In the genomic region with DNA sequence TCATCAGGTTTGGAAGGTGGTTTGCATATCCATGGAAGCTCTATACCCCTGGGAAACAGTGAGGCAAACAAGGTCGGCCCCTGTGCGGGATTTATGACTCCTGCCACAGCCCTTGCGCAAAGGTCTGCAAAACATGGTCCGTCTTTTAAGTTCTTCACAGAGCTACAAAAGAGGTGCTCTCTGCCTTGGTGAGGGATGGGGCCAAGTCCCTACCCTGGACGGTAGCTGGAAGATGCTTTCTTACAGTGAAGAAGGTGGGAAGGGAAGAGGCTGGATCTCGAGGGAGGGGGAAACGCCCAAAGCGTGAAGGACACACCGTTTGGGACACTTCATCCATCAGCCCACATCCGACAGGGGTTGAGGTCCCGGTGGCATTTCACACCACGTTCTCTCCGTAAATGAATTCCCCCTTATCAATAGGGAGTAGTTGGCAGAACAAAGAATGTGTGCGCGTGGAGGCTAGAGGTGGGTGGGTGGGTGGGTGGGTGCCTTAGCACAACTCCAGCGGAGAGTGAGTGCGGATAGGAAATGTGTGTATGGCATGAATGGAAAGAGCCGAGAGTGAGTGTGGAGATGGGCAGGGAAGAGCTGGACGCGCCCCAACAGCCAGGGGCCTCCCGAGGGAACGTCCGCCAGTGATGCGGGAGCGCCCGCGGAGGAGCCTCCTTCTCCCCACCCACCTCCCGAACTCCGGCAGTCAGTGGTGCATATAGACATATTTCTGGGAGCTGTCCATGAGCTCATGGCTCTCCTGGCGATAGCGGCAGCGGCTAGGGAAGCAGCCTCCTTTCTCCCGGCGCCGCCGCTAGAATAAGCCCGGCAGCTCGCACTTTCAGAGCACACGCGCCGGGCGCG, we compare ENCODE assay signal across 9 cellular contexts.
DNase-seq lines count a peak whose midpoint lies in the region; ATAC-seq and TF ChIP-seq lines count a peak whose summit lies in the region.
"Had no signal": no experiment of that assay in that cellular context is flagged by ENCODE, and none has a peak within 500 bp of the region (broad histone marks: within the 10 kb centered on the region; RNA-seq: fewer than 3 reads in every experiment).

No MANE protein-coding gene starts in this region.

- H3K9me3 ChIP-seq in liver (ENCODE audit: control insufficient read depth in 4 of 4, low read length in 3 of 4), result no peaks in the 10 kb centered on the region
- no peaks in the 10 kb centered on the region for H3K9me3 ChIP-seq in stomach smooth muscle (ENCODE audit: control insufficient read depth in 2 of 2, low read length in 2 of 2)

- no peaks in the 10 kb centered on the region for H3K27me3 ChIP-seq in dorsolateral prefrontal cortex
- peaks cover 0 to 4% (median 3%) of the 10 kb centered on the region in 4 donors for H3K27me3 ChIP-seq in liver (ENCODE audit: control insufficient read depth in 4 of 4, insufficient read depth in 4 of 4, low read length in 3 of 4)
- peaks cover 6 to 17% of the 10 kb centered on the region in 2 donors for H3K27me3 ChIP-seq in stomach smooth muscle (ENCODE audit: control insufficient read depth in 1 of 2, insufficient read depth in 2 of 2, low read length in 2 of 2)

- no peak overlapping the region for H3K9ac ChIP-seq in liver (ENCODE audit: low read depth in 1 of 2, low read length in 2 of 2)
- no peak overlapping the region for H3K9ac ChIP-seq in stomach smooth muscle (ENCODE audit: low read length in 2 of 2)

- intact Hi-C loops in dorsolateral prefrontal cortex (cut with DNase I), result no loop called here

- TF ChIP-seq CTCF in dorsolateral prefrontal cortex (IDR thresholded peaks at IDR 0.05 in 54 of 56, conservative IDR thresholded peaks at IDR 0.05 in 2 of 56; ENCODE audit: low read depth in 1 of 56, partially characterized antibody in 56 of 56) (no peak), liver (IDR thresholded peaks at IDR 0.05; ENCODE audit: low read depth, low read length, missing input control) (no peak)

- TF ChIP-seq RAD21 in liver (IDR thresholded peaks at IDR 0.05), result no peak

- H3K27ac ChIP-seq in dorsolateral prefrontal cortex, result peak overlapping the region in 22 of 59 donors; percentile 2 to 79 (median 58)
- H3K27ac ChIP-seq in liver (ENCODE audit: low read depth in 1 of 2, low read length in 2 of 2), result no peak overlapping the region
- no peak overlapping the region for H3K27ac ChIP-seq in stomach smooth muscle (ENCODE audit: low read length)
- H3K27ac ChIP-seq: epithelial cell of prostate had no signal

- DNase-seq in NCI-H82 (lab: John Stamatoyannopoulos, UW), result peak; percentile 45
- no peak for DNase-seq in NCI-H82 treated with DMSO at 0.1 percent for 48 hours (lab: John Stamatoyannopoulos, UW; ENCODE audit: unreplicated experiment)
- peak; percentile 47 for DNase-seq in SK-N-DZ (ENCODE audit: low spot score)
- peak; percentile 22 to 73 (median 54) for DNase-seq in dorsolateral prefrontal cortex

- H3K4me1 ChIP-seq in liver (ENCODE audit: control insufficient read depth in 4 of 4, insufficient read depth in 4 of 4, low read length in 3 of 4) (peaks cover 0 to 9% (median 3%) of the 10 kb centered on the region in 4 donors), stomach smooth muscle (ENCODE audit: control insufficient read depth, insufficient read depth, low read length) (peaks cover 7% of the 10 kb centered on the region)

- H3K36me3 ChIP-seq in liver (ENCODE audit: control insufficient read depth in 4 of 4, insufficient read depth in 3 of 4, low read depth in 1 of 4, low read length in 3 of 4) (no peaks in the 10 kb centered on the region), stomach smooth muscle (ENCODE audit: control insufficient read depth in 2 of 2, insufficient read depth in 2 of 2, low read length in 2 of 2) (no peaks in the 10 kb centered on the region)

- 5% methylated on average over 43 of the region's 43 CpGs for WGBS in liver

- ATAC-seq in HG02798 (IDR thresholded peaks at IDR 0.05; ENCODE audit: poor library complexity, unreplicated experiment), result peak; percentile 13
- ATAC-seq in HG03025 (IDR thresholded peaks at IDR 0.05; ENCODE audit: low FRiP score, unreplicated experiment), result no peak

- H3K4me3 ChIP-seq in dorsolateral prefrontal cortex, result peak overlapping the region; percentile 40 to 85 (median 65)
- peak overlapping the region in 2 of 3 donors; percentile 10 to 27 for H3K4me3 ChIP-seq in liver (ENCODE audit: low read depth in 1 of 3, low read length in 3 of 3)
- H3K4me3 ChIP-seq in stomach smooth muscle (ENCODE audit: low read length in 2 of 2), result peak overlapping the region; percentile 51 to 72

TF ChIP-seq in liver, 16 proteins besides CTCF, POLR2A, EP300 and RAD21:
- TF ChIP-seq, protein P1, sequence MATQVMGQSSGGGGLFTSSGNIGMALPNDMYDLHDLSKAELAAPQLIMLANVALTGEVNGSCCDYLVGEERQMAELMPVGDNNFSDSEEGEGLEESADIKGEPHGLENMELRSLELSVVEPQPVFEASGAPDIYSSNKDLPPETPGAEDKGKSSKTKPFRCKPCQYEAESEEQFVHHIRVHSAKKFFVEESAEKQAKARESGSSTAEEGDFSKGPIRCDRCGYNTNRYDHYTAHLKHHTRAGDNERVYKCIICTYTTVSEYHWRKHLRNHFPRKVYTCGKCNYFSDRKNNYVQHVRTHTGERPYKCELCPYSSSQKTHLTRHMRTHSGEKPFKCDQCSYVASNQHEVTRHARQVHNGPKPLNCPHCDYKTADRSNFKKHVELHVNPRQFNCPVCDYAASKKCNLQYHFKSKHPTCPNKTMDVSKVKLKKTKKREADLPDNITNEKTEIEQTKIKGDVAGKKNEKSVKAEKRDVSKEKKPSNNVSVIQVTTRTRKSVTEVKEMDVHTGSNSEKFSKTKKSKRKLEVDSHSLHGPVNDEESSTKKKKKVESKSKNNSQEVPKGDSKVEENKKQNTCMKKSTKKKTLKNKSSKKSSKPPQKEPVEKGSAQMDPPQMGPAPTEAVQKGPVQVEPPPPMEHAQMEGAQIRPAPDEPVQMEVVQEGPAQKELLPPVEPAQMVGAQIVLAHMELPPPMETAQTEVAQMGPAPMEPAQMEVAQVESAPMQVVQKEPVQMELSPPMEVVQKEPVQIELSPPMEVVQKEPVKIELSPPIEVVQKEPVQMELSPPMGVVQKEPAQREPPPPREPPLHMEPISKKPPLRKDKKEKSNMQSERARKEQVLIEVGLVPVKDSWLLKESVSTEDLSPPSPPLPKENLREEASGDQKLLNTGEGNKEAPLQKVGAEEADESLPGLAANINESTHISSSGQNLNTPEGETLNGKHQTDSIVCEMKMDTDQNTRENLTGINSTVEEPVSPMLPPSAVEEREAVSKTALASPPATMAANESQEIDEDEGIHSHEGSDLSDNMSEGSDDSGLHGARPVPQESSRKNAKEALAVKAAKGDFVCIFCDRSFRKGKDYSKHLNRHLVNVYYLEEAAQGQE (IDR thresholded peaks at IDR 0.05), result no peak
- TF ChIP-seq FOXA1 (IDR thresholded peaks at IDR 0.05), result no peak
- TF ChIP-seq FOXA2 (IDR thresholded peaks at IDR 0.05), result no peak
- TF ChIP-seq, protein P2, sequence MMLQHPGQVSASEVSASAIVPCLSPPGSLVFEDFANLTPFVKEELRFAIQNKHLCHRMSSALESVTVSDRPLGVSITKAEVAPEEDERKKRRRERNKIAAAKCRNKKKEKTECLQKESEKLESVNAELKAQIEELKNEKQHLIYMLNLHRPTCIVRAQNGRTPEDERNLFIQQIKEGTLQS (IDR thresholded peaks at IDR 0.05), result no peak
- no peak for TF ChIP-seq EGR1 (IDR thresholded peaks at IDR 0.05; ENCODE audit: low read depth in 2 of 2)
TF ChIP-seq in liver: peak in this region for 0.
